8 cellular contexts compared by ENCODE assay signal in genomic region chr6:13762648-13763441, GRCh38. TPM values are rescaled to one million over a fixed set of nuclear protein-coding genes. Genes with fewer than 3 reads are reported as not detected.
DNase-seq lines count a peak whose midpoint lies in the region; ATAC-seq and TF ChIP-seq lines count a peak whose summit lies in the region.

No MANE protein-coding gene starts in this region.

- H3K9ac ChIP-seq in GM23248 (peak overlapping the region; percentile 77), endodermal cell (ENCODE audit: extremely low read depth, low read length, poor library complexity, severe bottlenecking) (no peak overlapping the region)

- peaks cover 40% of the 10 kb centered on the region for H3F3A ChIP-seq in GM23248 (ENCODE audit: insufficient read depth)

- no peaks in the 10 kb centered on the region for H3K27me3 Mint-ChIP-seq in endodermal cell (ENCODE audit: insufficient read depth)

- H3K36me3 Mint-ChIP-seq in endodermal cell (ENCODE audit: low read depth): no peaks in the 10 kb centered on the region

- H3K9me3 ChIP-seq in GM23248 (ENCODE audit: low read depth) (no peaks in the 10 kb centered on the region), endodermal cell (ENCODE audit: control insufficient read depth, low read length) (no peaks in the 10 kb centered on the region), osteoblast (ENCODE audit: low read depth, low read length) (no peaks in the 10 kb centered on the region), uterus (no peaks in the 10 kb centered on the region)

- H3K4me1 Mint-ChIP-seq in endodermal cell: no peaks in the 10 kb centered on the region

- H3K27ac Mint-ChIP-seq in endodermal cell: no peak overlapping the region

- H3K79me2 ChIP-seq in GM23248 (ENCODE audit: insufficient read depth) (no peaks in the 10 kb centered on the region), osteoblast (ENCODE audit: insufficient read depth, low read length) (no peaks in the 10 kb centered on the region)

- H3K4me3 ChIP-seq in GM23248 (peak overlapping the region; percentile 30), endodermal cell (ENCODE audit: low read length) (no peak overlapping the region), osteoblast (ENCODE audit: insufficient read depth, low read length) (peak overlapping the region; percentile 22), uterus (no peak overlapping the region)

- peak; percentile 95 for DNase-seq in GM23248
- DNase-seq in SKM-1 (lab: John Stamatoyannopoulos, UW; ENCODE audit: unreplicated experiment): peak; percentile 85
- DNase-seq in endodermal cell: no peak
- peak; percentile 90 for DNase-seq in osteoblast (ENCODE audit: insufficient read length, low spot score, missing footprints)
- no peak for DNase-seq in GM19238 (ENCODE audit: insufficient read length, low spot score)
- DNase-seq in SK-N-DZ (ENCODE audit: low spot score): no peak
- DNase-seq in uterus: no peak

- TF ChIP-seq CTCF in endodermal cell (conservative IDR thresholded peaks at IDR 0.05) (no peak), osteoblast (IDR thresholded peaks at IDR 0.05; ENCODE audit: extremely low read depth, low read depth, low read length) (no peak), uterus (IDR thresholded peaks at IDR 0.05) (no peak)

- H3K9me2 ChIP-seq in GM23248 (ENCODE audit: insufficient read depth): no peaks in the 10 kb centered on the region

- peak overlapping the region; percentile 97 for H3K27ac ChIP-seq in GM23248
- H3K27ac ChIP-seq in endodermal cell (ENCODE audit: low read depth, low read length): peak overlapping the region; percentile 92
- peak overlapping the region; percentile 79 for H3K27ac ChIP-seq in osteoblast (ENCODE audit: low read depth, low read length)
- no peak overlapping the region for H3K27ac ChIP-seq in uterus

- in situ Hi-C loops in GM23248 (cut with MboI): no loop called here

- 7% methylated on average over 6 of the region's 6 CpGs for WGBS in GM23248 (ENCODE audit: low coverage in 1 of 2, low lambda C conversion rate in 2 of 2, missing lambda C conversion rate in 2 of 2), 2 experiments
- WGBS in endodermal cell (ENCODE audit: insufficient coverage in 1 of 2, insufficient read length in 1 of 2), 2 experiments: 91 to 92% methylated on average over 4 to 6 of the region's 6 CpGs

- H3K4me1 ChIP-seq in GM23248 (ENCODE audit: insufficient read depth): peaks cover 56% of the 10 kb centered on the region
- no peaks in the 10 kb centered on the region for H3K4me1 ChIP-seq in endodermal cell (ENCODE audit: control insufficient read depth, insufficient read depth, low read length)
- peaks cover 47% of the 10 kb centered on the region for H3K4me1 ChIP-seq in osteoblast (ENCODE audit: insufficient read depth, low read length)
- H3K4me1 ChIP-seq in uterus: peaks cover 5 to 6% of the 10 kb centered on the region in 2 donors

- intact Hi-C loops in uterus (cut with DNase I; ENCODE audit: low total_unique reads): loop anchor here (10.0 kb wide), 2 partner anchors 48 to 148 kb away; partner anchors contain the start of genes NOL7 and RANBP9

- no peaks in the 10 kb centered on the region for H4K20me1 ChIP-seq in GM23248 (ENCODE audit: insufficient read depth)
- H4K20me1 ChIP-seq in osteoblast (ENCODE audit: insufficient read depth, low read length): no peaks in the 10 kb centered on the region

- no peak for ATAC-seq in HG03565 (IDR thresholded peaks at IDR 0.05; ENCODE audit: unreplicated experiment)

- peak overlapping the region; percentile 60 for H2AFZ ChIP-seq in GM23248
- H2AFZ ChIP-seq in osteoblast (ENCODE audit: low read length): peak overlapping the region; percentile 74

- no peak for TF ChIP-seq POLR2A in uterus (IDR thresholded peaks at IDR 0.05)

- H3K27me3 ChIP-seq in GM23248 (replicated peaks; ENCODE audit: insufficient read depth): no peaks in the 10 kb centered on the region
- no peaks in the 10 kb centered on the region for H3K27me3 ChIP-seq in endodermal cell (ENCODE audit: control insufficient read depth, insufficient read depth, low read length, poor library complexity, severe bottlenecking)
- no peaks in the 10 kb centered on the region for H3K27me3 ChIP-seq in osteoblast (ENCODE audit: insufficient read depth, low read length)
- no peaks in the 10 kb centered on the region for H3K27me3 ChIP-seq in uterus

- no peak overlapping the region for H3K4me3 Mint-ChIP-seq in endodermal cell

- no peaks in the 10 kb centered on the region for H3K9me3 Mint-ChIP-seq in endodermal cell

- H3K36me3 ChIP-seq in GM23248 (ENCODE audit: low read depth) (no peaks in the 10 kb centered on the region), endodermal cell (ENCODE audit: control insufficient read depth, insufficient read depth, low read length) (no peaks in the 10 kb centered on the region), osteoblast (ENCODE audit: insufficient read depth, low read length) (no peaks in the 10 kb centered on the region), uterus (no peaks in the 10 kb centered on the region)

- peak overlapping the region; percentile 83 for H3K4me2 ChIP-seq in GM23248 (ENCODE audit: unreplicated experiment)
- H3K4me2 ChIP-seq in osteoblast (ENCODE audit: insufficient read depth, low read length): peak overlapping the region; percentile 63

RNA-seq across cellular contexts. Expression of gene RANBP9, which starts 51.2 kb away (rescaled TPM):
- 28.3 and 29.8 TPM in 2 replicates for total RNA-seq in GM23248 (2014; rRNA removed; shearing (Covaris generic))
- 8.0 and 8.8 TPM in 2 replicates for polyA plus RNA-seq in GM23248 (2016; fragmentation: Nextera tagmentation; extraction: Ambion mirVana)
- total RNA-seq in endodermal cell: 10 to 100 TPM; 43.7 to 45.4 TPM
- 39.4 TPM for polyA plus RNA-seq in endodermal cell (2013, experiment 1 of 2)
- 39.3 TPM for polyA plus RNA-seq in endodermal cell (2013, experiment 2 of 2)
- total RNA-seq in osteoblast: 53.9 and 55.1 TPM in 2 replicates
- 37.6 and 40.1 TPM in 2 replicates for polyA plus RNA-seq in SK-N-DZ (2014; cell fraction: cytosol; rRNA removed)
- polyA plus RNA-seq in SK-N-DZ (2014; cell fraction: nucleus; rRNA removed): 30.7 and 38.3 TPM in 2 replicates
- 10 to 100 TPM; 22.6 to 49.0 (median 40.9) TPM for total RNA-seq in uterus

RNA-seq across cellular contexts. Expression of gene MCUR1, which starts 51.5 kb away (rescaled TPM):
- total RNA-seq in GM23248 (2014; rRNA removed; shearing (Covaris generic)): 11.1 and 13.6 TPM in 2 replicates
- polyA plus RNA-seq in GM23248 (2016; fragmentation: Nextera tagmentation; extraction: Ambion mirVana): 27.9 and 28.3 TPM in 2 replicates
- total RNA-seq in endodermal cell (10 to 100 TPM; 33.8 to 38.6 TPM), osteoblast (13.6 and 14.8 TPM in 2 replicates), uterus (10 to 100 TPM in 3 of 4 donors, 1 to 10 TPM in 1; 9.4 to 16.5 (median 13.3) TPM)
- polyA plus RNA-seq in endodermal cell (2013, experiment 1 of 2): 19.4 TPM
- polyA plus RNA-seq in endodermal cell (2013, experiment 2 of 2): 30.3 TPM
- 23.1 and 24.5 TPM in 2 replicates for polyA plus RNA-seq in SK-N-DZ (2014; cell fraction: cytosol; rRNA removed)
- 10.2 and 13.2 TPM in 2 replicates for polyA plus RNA-seq in SK-N-DZ (2014; cell fraction: nucleus; rRNA removed)

Comparison
In these comparisons a context has a peak if more than half of its experiments do, and no peak if none do; other contexts are left out.
1. DNase-seq: peak in GM23248 (single experiment), SKM-1 (single experiment) and osteoblast (single experiment); none in endodermal cell (single experiment), GM19238 (single experiment), SK-N-DZ (single experiment) and uterus (0 of 2).
2. H3K27ac ChIP-seq: peak in GM23248 (single experiment), endodermal cell (single experiment) and osteoblast (single experiment); none in uterus (0 of 2).
3. H3K4me3 ChIP-seq: peak in GM23248 (single experiment) and osteoblast (single experiment); none in endodermal cell (single experiment) and uterus (0 of 2).